14 cellular contexts compared by ENCODE assay signal in genomic region chr14:41072776-41073175, GRCh38.
DNase-seq lines count a peak whose midpoint lies in the region; ATAC-seq and TF ChIP-seq lines count a peak whose summit lies in the region.
"Had no signal": no experiment of that assay in that cellular context is flagged by ENCODE, and none has a peak within 500 bp of the region (broad histone marks: within the 10 kb centered on the region; RNA-seq: fewer than 3 reads in every experiment).

No MANE protein-coding gene starts in this region.

- no peak for TF ChIP-seq CTCF in A673 (conservative IDR thresholded peaks at IDR 0.05; ENCODE audit: low read depth, low read length)
- no peak for TF ChIP-seq CTCF in SU-DHL-6 (IDR thresholded peaks at IDR 0.05; ENCODE audit: insufficient read depth, low read length, poor library complexity, severe bottlenecking)
- TF ChIP-seq CTCF in retinal pigment epithelial cell (conservative IDR thresholded peaks at IDR 0.05; ENCODE audit: low read depth, low read length), result no peak

- H3K27ac ChIP-seq in A673 (ENCODE audit: low read depth, low read length, poor library complexity, severe bottlenecking) (no peak overlapping the region), SU-DHL-6 (ENCODE audit: low read depth, low read length) (no peak overlapping the region)
- H3K27ac ChIP-seq: BLaER1 treated with 17β-estradiol and CSF1 and Interleukin-3, amounts not matched to agents 10 nM and 100 nM had no signal

- H3K79me2 ChIP-seq in SU-DHL-6 (ENCODE audit: insufficient read depth, low read length), result no peaks in the 10 kb centered on the region

- BruUV-seq in A673 (replicated peaks; lab: Mats Ljungman, UMichigan), result no TSS peak

- no peaks in the 10 kb centered on the region for H4K20me1 ChIP-seq in SU-DHL-6 (ENCODE audit: low read depth, low read length)
- H4K20me1 ChIP-seq: BLaER1 treated with 17β-estradiol and CSF1 and Interleukin-3, amounts not matched to agents 10 nM and 100 nM had no signal

- H3K9ac ChIP-seq in SU-DHL-6 (ENCODE audit: low read length), result no peak overlapping the region
- H3K9ac ChIP-seq: BLaER1 treated with 17β-estradiol and CSF1 and Interleukin-3, amounts not matched to agents 10 nM and 100 nM had no signal

- peak overlapping the region; percentile 23 for H3K4me2 ChIP-seq in SU-DHL-6 (ENCODE audit: low read depth, low read length, poor library complexity, severe bottlenecking)

- H3K27me3 ChIP-seq in A673 (replicated peaks; ENCODE audit: insufficient read depth, low read depth, low read length, poor library complexity) (no peaks in the 10 kb centered on the region), SU-DHL-6 (ENCODE audit: low read length) (no peaks in the 10 kb centered on the region)
- H3K27me3 ChIP-seq: BLaER1 treated with 17β-estradiol and CSF1 and Interleukin-3, amounts not matched to agents 10 nM and 100 nM had no signal

- no peaks in the 10 kb centered on the region for H3K4me1 ChIP-seq in A673 (ENCODE audit: insufficient read depth, low read length, poor library complexity, severe bottlenecking)

- H3K9me2 ChIP-seq in SU-DHL-6 (replicated peaks; ENCODE audit: insufficient read depth, low read length), result no peaks in the 10 kb centered on the region

- POLR2A ChIA-PET in A673 (lab: Charles Lee; ENCODE audit: low non-redundant PET), result no interaction called here

- no peak for ATAC-seq in HG03280 (IDR thresholded peaks at IDR 0.05; ENCODE audit: unreplicated experiment)
- ATAC-seq: CD8-positive, alpha-beta T cell; K562 had no signal

- CTCF ChIA-PET in A673 (lab: Charles Lee), result no interaction called here

- H3F3A ChIP-seq in SU-DHL-6 (ENCODE audit: insufficient read depth), result no peaks in the 10 kb centered on the region

- peak overlapping the region; percentile 45 for H2AFZ ChIP-seq in SU-DHL-6 (ENCODE audit: low read depth, low read length, severe bottlenecking)

- H3K36me3 ChIP-seq in A673 (ENCODE audit: insufficient read depth, low read length, poor library complexity, severe bottlenecking), result no peaks in the 10 kb centered on the region
- H3K36me3 ChIP-seq in SU-DHL-6 (ENCODE audit: low read length), result no peaks in the 10 kb centered on the region
- H3K36me3 ChIP-seq: BLaER1 treated with 17β-estradiol and CSF1 and Interleukin-3, amounts not matched to agents 10 nM and 100 nM had no signal

- intact Hi-C loops in A673 (cut with micrococcal nuclease; ENCODE audit: unreplicated experiment), result no loop called here

- DNase-seq in A673 (ENCODE audit: low spot score), result peak; percentile 21
- DNase-seq in MV-4-11 (lab: John Stamatoyannopoulos, UW), result peak; percentile 69
- peak; percentile 96 for DNase-seq in retinal pigment epithelial cell (ENCODE audit: low read depth)
- no peak for DNase-seq in NCI-H1436 (lab: John Stamatoyannopoulos, UW)
- DNase-seq in SHP77 (lab: John Stamatoyannopoulos, UW), result no peak
- DNase-seq: 8988T; Calu3; CD8-positive, alpha-beta T cell; H9; IMR-90 had no signal

- H3K4me3 ChIP-seq in A673 (ENCODE audit: low read depth, low read length, poor library complexity, severe bottlenecking) (no peak overlapping the region), SU-DHL-6 (ENCODE audit: insufficient read depth, low read length, poor library complexity, severe bottlenecking) (no peak overlapping the region), retinal pigment epithelial cell (ENCODE audit: low read length) (peak overlapping the region; percentile 5)
- H3K4me3 ChIP-seq: BLaER1 treated with 17β-estradiol and CSF1 and Interleukin-3, amounts not matched to agents 10 nM and 100 nM; K562 had no signal

- no peaks in the 10 kb centered on the region for H3K9me3 ChIP-seq in A673 (ENCODE audit: low read depth, low read length, poor library complexity, severe bottlenecking)
- no peaks in the 10 kb centered on the region for H3K9me3 ChIP-seq in SU-DHL-6 (ENCODE audit: insufficient read depth, low read length)
- H3K9me3 ChIP-seq: BLaER1 treated with 17β-estradiol and CSF1 and Interleukin-3, amounts not matched to agents 10 nM and 100 nM had no signal

Comparison
In these comparisons a context has a peak if more than half of its experiments do, and no peak if none do; other contexts are left out.
1. DNase-seq: peak in A673 (single experiment), MV-4-11 (single experiment) and retinal pigment epithelial cell (single experiment); none in NCI-H1436 (single experiment) and SHP77 (0 of 2).